Comparison of ENCODE assay signal across 17 cellular contexts in genomic region chr12:288687-289086, GRCh38. TPM values are rescaled to one million over a fixed set of nuclear protein-coding genes. Genes with fewer than 3 reads are reported as not detected.
DNase-seq lines count a peak whose midpoint lies in the region; ATAC-seq and TF ChIP-seq lines count a peak whose summit lies in the region.
"Had no signal": no experiment of that assay in that cellular context is flagged by ENCODE, and none has a peak within 500 bp of the region (broad histone marks: within the 10 kb centered on the region; RNA-seq: fewer than 3 reads in every experiment).

No MANE protein-coding gene starts in this region.

- peaks cover 65% of the 10 kb centered on the region for H3K36me3 ChIP-seq in SJSA1
- H3K36me3 ChIP-seq in gastrocnemius medialis, result peaks cover 0 to 59% of the 10 kb centered on the region in 2 donors

- H3K9me3 Mint-ChIP-seq in progenitor cell of endocrine pancreas (ENCODE audit: low read depth), result no peaks in the 10 kb centered on the region

- H3K4me1 Mint-ChIP-seq in progenitor cell of endocrine pancreas (ENCODE audit: low read depth), result peaks cover 1% of the 10 kb centered on the region

- H3K4me1 ChIP-seq in SJSA1 (replicated peaks) (peaks cover 2% of the 10 kb centered on the region; the same call in 1 of the 2 replicates), gastrocnemius medialis (no peaks in the 10 kb centered on the region)
- H3K4me1 ChIP-seq: colonic mucosa had no signal

- TF ChIP-seq POLR2A in gastrocnemius medialis (IDR thresholded peaks at IDR 0.05), result no peak

- H3K4me3 Mint-ChIP-seq in progenitor cell of endocrine pancreas (ENCODE audit: low read depth), result no peak overlapping the region

- H3K27me3 Mint-ChIP-seq in progenitor cell of endocrine pancreas, result no peaks in the 10 kb centered on the region

- intact Hi-C loops in posterior vena cava (cut with DNase I) (no loop called here), gastrocnemius medialis (cut with DNase I; ENCODE audit: low total_unique reads) (no loop called here)

- peak; percentile 57 for DNase-seq in GM04503 (ENCODE audit: low read depth)
- peak in 1 of 2 experiments; percentile 16 for DNase-seq in SJSA1 (ENCODE audit: low read depth in 1 of 2, low spot score in 2 of 2)
- peak; percentile 81 for DNase-seq in fibroblast of mammary gland (ENCODE audit: low read depth)
- peak; percentile 74 for DNase-seq in posterior vena cava (ENCODE audit: low spot score)
- no peak for DNase-seq in DMS79 (lab: John Stamatoyannopoulos, UW)
- DNase-seq in stimulated activated CD4-positive, alpha-beta T cell treated with anti-CD3 and anti-CD28 coated beads, Interleukin-2, amount 100 ng/mL, for 48 hours, result no peak
- DNase-seq in gastrocnemius medialis, result no peak
- no peak for DNase-seq in progenitor cell of endocrine pancreas (ENCODE audit: low spot score, unreplicated experiment)
- DNase-seq: activated naive CD4-positive, alpha-beta T cell treated with Interleukin-2 at 50 U/mL for 16 hours; colonic mucosa; COR-L47; foreskin melanocyte; KG1; kidney glomerular epithelial cell; NCI-H1694 treated with DMSO at 0.1 percent for 48 hours; tibial artery had no signal

- H3K27ac ChIP-seq in SJSA1, result peak overlapping the region; percentile 5; the same call in 1 of the 2 replicates
- H3K27ac ChIP-seq in gastrocnemius medialis, result no peak overlapping the region
- H3K27ac ChIP-seq: colonic mucosa, SK-N-MC, tibial artery had no signal

- ATAC-seq in gastrocnemius medialis, result no peak

- H3K27me3 ChIP-seq in SJSA1 (replicated peaks) (no peaks in the 10 kb centered on the region), gastrocnemius medialis (no peaks in the 10 kb centered on the region)
- H3K27me3 ChIP-seq: colonic mucosa, tibial artery had no signal

- no peak overlapping the region for H3K4me3 ChIP-seq in SJSA1
- no peak overlapping the region for H3K4me3 ChIP-seq in fibroblast of mammary gland (ENCODE audit: control insufficient read depth, low read depth, low read length)
- H3K4me3 ChIP-seq in gastrocnemius medialis, result no peak overlapping the region
- H3K4me3 ChIP-seq: colonic mucosa, SK-N-MC, tibial artery had no signal

- in situ Hi-C loops in gastrocnemius medialis (cut with MboI; ENCODE audit: low sequenced_read_pairs in 4 of 4), result no loop called here

- H3K36me3 Mint-ChIP-seq in progenitor cell of endocrine pancreas (ENCODE audit: insufficient read depth), result peaks cover 53% of the 10 kb centered on the region

- H3K27ac Mint-ChIP-seq in progenitor cell of endocrine pancreas, result no peak overlapping the region

- TF ChIP-seq CTCF in fibroblast of mammary gland (conservative IDR thresholded peaks at IDR 0.05; ENCODE audit: control insufficient read depth, insufficient read depth, low read depth, low read length), result no peak
- no peak for TF ChIP-seq CTCF in gastrocnemius medialis (IDR thresholded peaks at IDR 0.05 in 4 of 5, conservative IDR thresholded peaks at IDR 0.05 in 1 of 5)
- no peak for TF ChIP-seq CTCF in progenitor cell of endocrine pancreas (IDR thresholded peaks at IDR 0.05; ENCODE audit: unreplicated experiment)

- H3K9me3 ChIP-seq in SJSA1 (replicated peaks) (no peaks in the 10 kb centered on the region), gastrocnemius medialis (no peaks in the 10 kb centered on the region)
- H3K9me3 ChIP-seq: colonic mucosa, tibial artery had no signal

RNA-seq across cellular contexts. Expression of gene SLC6A13, which starts 26.1 kb away (rescaled TPM):
- not detected in 2 replicates for total RNA-seq in SJSA1 (2014; rRNA removed; shearing (Covaris generic))
- total RNA-seq in posterior vena cava, result not detected
- total RNA-seq in gastrocnemius medialis, result 1 to 10 TPM in 1 of 4 donors, under 1 TPM in 2, not detected in 1; 0.13 to 1.9 (median 0.82) TPM
- 0.60 and 0.98 TPM in 2 replicates for total RNA-seq in progenitor cell of endocrine pancreas
- total RNA-seq: colonic mucosa had no signal

Comparison
In these comparisons a context has a peak if more than half of its experiments do, and no peak if none do; other contexts are left out.
1. DNase-seq: peak in GM04503 (single experiment), fibroblast of mammary gland (single experiment) and posterior vena cava (single experiment); none in DMS79 (single experiment), stimulated activated CD4-positive, alpha-beta T cell treated with anti-CD3 and anti-CD28 coated beads, Interleukin-2, amount 100 ng/mL, for 48 hours (0 of 2), gastrocnemius medialis (0 of 2) and progenitor cell of endocrine pancreas (single experiment).